ENCODE assay signal across 7 cellular contexts in the genomic region with DNA sequence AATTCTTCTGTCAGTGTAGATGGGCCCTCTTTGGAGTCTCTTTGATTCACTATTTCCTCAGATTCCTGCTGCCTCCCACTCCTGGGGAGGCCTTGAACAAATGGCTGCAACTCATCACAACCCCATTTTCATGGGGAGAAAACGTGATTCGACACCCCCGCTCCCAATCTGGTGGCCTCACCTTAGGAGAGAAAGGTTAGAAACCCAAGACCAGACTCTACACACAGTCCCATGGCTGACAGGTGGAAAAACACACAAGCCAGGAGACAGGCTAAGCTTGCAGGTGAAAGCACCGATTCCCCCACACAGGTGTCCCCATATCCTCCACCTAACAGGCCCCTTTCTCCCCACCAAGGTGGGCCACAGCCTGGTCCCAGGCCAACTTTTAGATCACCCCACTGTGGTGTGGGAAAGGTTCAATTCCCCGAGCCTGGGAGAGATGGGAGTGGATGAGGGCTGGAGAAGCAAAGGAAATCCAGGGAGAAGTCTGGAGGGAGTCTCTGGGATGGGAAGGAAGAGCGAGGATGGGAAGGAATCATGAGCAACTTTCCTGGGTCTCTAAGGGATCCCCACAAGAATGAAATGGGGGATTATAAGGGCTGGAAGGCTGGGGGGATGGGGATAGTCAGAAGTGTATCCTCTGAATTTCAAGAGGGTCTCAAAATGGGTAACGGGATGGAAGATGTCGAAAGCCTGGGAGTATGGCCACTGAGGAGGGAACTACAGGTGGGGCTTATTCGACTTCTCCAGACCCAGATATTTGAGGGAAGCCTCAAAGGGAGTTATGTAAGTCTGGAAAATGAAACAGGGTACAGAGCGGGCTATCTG. TPM values are rescaled to one million over a fixed set of nuclear protein-coding genes. Genes with fewer than 3 reads are reported as not detected.
A peak's percentile ranks its signal among the peaks of the same experiment; 100 is the strongest.
DNase-seq lines count a peak whose midpoint lies in the region; ATAC-seq and TF ChIP-seq lines count a peak whose summit lies in the region.

No MANE protein-coding gene starts in this region.

- peak overlapping the region; percentile 64; the same call in 1 of the 2 replicates for H3K27ac ChIP-seq in HUES64 (ENCODE audit: low read depth, low read length)
- H3K27ac ChIP-seq in right atrium auricular region = peak overlapping the region; percentile 87 to 90
- H3K27ac ChIP-seq in spleen = peak overlapping the region; percentile 77 to 95 (median 88)

- intact Hi-C loops in spleen (cut with DNase I; ENCODE audit: low total_unique reads) = no loop called here

- H3K36me3 ChIP-seq in HUES64 (ENCODE audit: insufficient read depth, low read length) (peaks cover 40% of the 10 kb centered on the region), right atrium auricular region (peaks cover 3% of the 10 kb centered on the region), spleen (peaks cover 0 to 40% (median 16%) of the 10 kb centered on the region in 6 donors)

- peak overlapping the region; percentile 93 for H3K9ac ChIP-seq in HUES64 (ENCODE audit: low read depth, low read length)

- WGBS in HUES64 = 35% methylated on average over 10 of the region's 10 CpGs
- 30 to 46% (median 38%) methylated on average over 10 of the region's 10 CpGs for WGBS in spleen, 5 donors

- peak overlapping the region; percentile 99 for H3K4me3 ChIP-seq in HUES64 (ENCODE audit: low read length)
- peak overlapping the region; percentile 87 to 93 for H3K4me3 ChIP-seq in right atrium auricular region
- H3K4me3 ChIP-seq in spleen = peak overlapping the region; percentile 71 to 100 (median 89)

- DNase-seq in activated T-cell treated with anti-CD3 and anti-CD28 coated beads, Interleukin-2, amount 50 U/mL, for 48 hours = peak; percentile 53 to 56
- no peak for DNase-seq in right atrium auricular region (ENCODE audit: low spot score)
- no peak for DNase-seq in spleen
- no peak for DNase-seq in SKM-1 (lab: John Stamatoyannopoulos, UW; ENCODE audit: unreplicated experiment)
- no peak for DNase-seq in iPS-NIHi11 (ENCODE audit: low spot score)

- H3K9me3 ChIP-seq in HUES64 (ENCODE audit: insufficient read depth, low read depth, low read length) = no peaks in the 10 kb centered on the region
- no peaks in the 10 kb centered on the region for H3K9me3 ChIP-seq in right atrium auricular region
- no peaks in the 10 kb centered on the region for H3K9me3 ChIP-seq in spleen

- TF ChIP-seq CTCF in right atrium auricular region (IDR thresholded peaks at IDR 0.05) (no peak), spleen (IDR thresholded peaks at IDR 0.05 in 8 of 11, conservative IDR thresholded peaks at IDR 0.05 in 3 of 11) (no peak)

- TF ChIP-seq POLR2A in spleen (IDR thresholded peaks at IDR 0.05) = no peak

- H3K27me3 ChIP-seq in HUES64 (ENCODE audit: insufficient read depth, low read length) (no peaks in the 10 kb centered on the region), right atrium auricular region (no peaks in the 10 kb centered on the region), spleen (replicated peaks in 1 of 7) (no peaks in the 10 kb centered on the region)

- H3K4me1 ChIP-seq in HUES64 (ENCODE audit: insufficient read depth, low read length) (peaks cover 40% of the 10 kb centered on the region), right atrium auricular region (peaks cover 0 to 54% of the 10 kb centered on the region in 2 donors), spleen (peaks cover 40 to 91% (median 72%) of the 10 kb centered on the region in 6 donors)

- ATAC-seq in HG02870 (IDR thresholded peaks at IDR 0.05; ENCODE audit: unreplicated experiment) = no peak

RNA-seq across cellular contexts. Expression of a gene that starts 0.9 kb away (rescaled TPM):
- polyA plus RNA-seq in HUES64 (2013, experiment 1 of 2) = 20.1 TPM
- 23.2 TPM for polyA plus RNA-seq in HUES64 (2013, experiment 2 of 2)
- total RNA-seq in right atrium auricular region (1 to 10 TPM; 7.0 to 8.1 TPM), spleen (10 to 100 TPM; 11.9 to 16.6 (median 12.5) TPM)
- polyA plus RNA-seq in spleen = 1 to 10 TPM; 2.2 to 4.0 (median 2.2) TPM

RNA-seq across cellular contexts. Expression of a gene that starts 1.1 kb away (rescaled TPM):
- polyA plus RNA-seq in HUES64 (2013, experiment 1 of 2) = 16.1 TPM
- polyA plus RNA-seq in HUES64 (2013, experiment 2 of 2) = 17.6 TPM
- 10 to 100 TPM; 26.8 to 31.6 TPM for total RNA-seq in right atrium auricular region
- total RNA-seq in spleen = 10 to 100 TPM; 19.5 to 26.3 (median 21.5) TPM
- 1 to 10 TPM; 3.8 to 7.5 (median 4.7) TPM for polyA plus RNA-seq in spleen

Comparison
In these comparisons a context has a peak if more than half of its experiments do, and no peak if none do; other contexts are left out.
1. DNase-seq: peak in activated T-cell treated with anti-CD3 and anti-CD28 coated beads, Interleukin-2, amount 50 U/mL, for 48 hours (2 of 2); none in right atrium auricular region (single experiment), spleen (single experiment), SKM-1 (single experiment) and iPS-NIHi11 (single experiment).
2. Peak in every context shown above with its lines, with median percentiles within 50 percentile points of each other: H3K27ac ChIP-seq and H3K4me3 ChIP-seq.